ENCODE assay signal across 8 cellular contexts in the genomic region with DNA sequence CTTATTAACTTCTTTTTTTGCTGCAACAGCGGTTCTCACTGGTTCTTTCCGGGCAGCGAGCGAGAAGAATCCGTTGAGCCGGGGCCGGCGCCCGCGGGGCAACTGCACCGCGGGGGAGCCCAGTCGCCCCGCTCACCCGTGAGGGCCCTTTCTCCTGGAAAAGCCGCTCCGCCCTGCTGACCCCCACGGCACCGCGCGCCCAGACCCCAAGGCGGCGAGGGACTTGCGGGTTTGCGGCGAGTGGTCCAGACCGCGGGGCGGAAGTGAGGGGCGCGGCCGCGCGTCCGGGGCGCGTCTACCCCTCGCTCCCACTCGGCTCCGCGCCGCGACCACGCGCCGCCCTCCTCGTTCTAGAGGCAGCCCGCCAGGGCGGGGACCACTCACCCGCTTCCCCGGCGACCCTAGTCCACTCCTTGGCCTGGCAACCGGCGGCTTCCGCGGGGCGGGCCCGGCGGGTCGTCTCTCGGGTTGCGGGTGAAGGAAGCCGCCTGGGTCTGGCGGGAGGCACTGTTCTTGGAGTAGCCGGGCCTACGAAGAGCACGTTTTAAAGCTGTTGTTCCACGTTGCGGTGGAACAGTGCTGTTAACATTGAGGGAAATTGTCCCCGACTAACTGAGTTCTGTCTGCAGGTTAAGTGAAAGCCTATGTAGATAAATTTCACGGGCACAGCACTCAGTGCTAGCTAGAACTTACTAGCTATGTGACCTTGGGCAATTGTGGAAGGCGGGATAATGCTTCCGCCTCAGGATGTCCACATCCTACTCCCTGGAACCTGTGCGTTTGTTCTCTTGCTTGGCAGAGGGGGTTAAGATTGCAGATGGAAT. TPM values are rescaled to one million over a fixed set of nuclear protein-coding genes. Genes with fewer than 3 reads are reported as not detected.
DNase-seq lines count a peak whose midpoint lies in the region; ATAC-seq and TF ChIP-seq lines count a peak whose summit lies in the region.

A gene with protein sequence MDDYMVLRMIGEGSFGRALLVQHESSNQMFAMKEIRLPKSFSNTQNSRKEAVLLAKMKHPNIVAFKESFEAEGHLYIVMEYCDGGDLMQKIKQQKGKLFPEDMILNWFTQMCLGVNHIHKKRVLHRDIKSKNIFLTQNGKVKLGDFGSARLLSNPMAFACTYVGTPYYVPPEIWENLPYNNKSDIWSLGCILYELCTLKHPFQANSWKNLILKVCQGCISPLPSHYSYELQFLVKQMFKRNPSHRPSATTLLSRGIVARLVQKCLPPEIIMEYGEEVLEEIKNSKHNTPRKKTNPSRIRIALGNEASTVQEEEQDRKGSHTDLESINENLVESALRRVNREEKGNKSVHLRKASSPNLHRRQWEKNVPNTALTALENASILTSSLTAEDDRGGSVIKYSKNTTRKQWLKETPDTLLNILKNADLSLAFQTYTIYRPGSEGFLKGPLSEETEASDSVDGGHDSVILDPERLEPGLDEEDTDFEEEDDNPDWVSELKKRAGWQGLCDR (minus strand): TSS at position 439 of the 824 bp plus-strand sequence. CDS start 3,406 bp downstream, outside the sequence.

- peaks cover 52% of the 10 kb centered on the region for H3K4me1 Mint-ChIP-seq in activated CD4-positive, alpha-beta T cell treated with anti-CD3 and anti-CD28 coated beads, Interleukin-2, amount 10 ng/mL, durations not matched to agents 7 days and 5 days

- no peaks in the 10 kb centered on the region for H3K9me3 ChIP-seq in A673 (ENCODE audit: low read depth, low read length, poor library complexity, severe bottlenecking)

- H3K27ac ChIP-seq in A673 (ENCODE audit: low read depth, low read length, poor library complexity, severe bottlenecking), result peak within 1 kb of the TSS; percentile 70

- no peaks in the 10 kb centered on the region for H3K36me3 Mint-ChIP-seq in activated CD4-positive, alpha-beta T cell treated with anti-CD3 and anti-CD28 coated beads, Interleukin-2, amount 10 ng/mL, durations not matched to agents 7 days and 5 days (ENCODE audit: low read depth)

- no peaks in the 10 kb centered on the region for H3K27me3 Mint-ChIP-seq in activated CD4-positive, alpha-beta T cell treated with anti-CD3 and anti-CD28 coated beads, Interleukin-2, amount 10 ng/mL, durations not matched to agents 7 days and 5 days

- POLR2A ChIA-PET in A673 (lab: Charles Lee; ENCODE audit: low non-redundant PET), result interaction anchor here (0.7 kb wide), 2 partner anchors 203 to 299 kb away, joined by 3 read pairs; no protein-coding TSS in a partner anchor
- POLR2A ChIA-PET in activated CD4-positive, alpha-beta T cell treated with anti-CD3 and anti-CD28 coated beads, Interleukin-2, amount 10 ng/mL, durations not matched to agents 7 days and 5 days (lab: Charles Lee), result no interaction called here

- no peaks in the 10 kb centered on the region for H3K36me3 ChIP-seq in A673 (ENCODE audit: insufficient read depth, low read length, poor library complexity, severe bottlenecking)

- BruUV-seq in A673 (replicated peaks; lab: Mats Ljungman, UMichigan), result no TSS peak

- H3K4me3 ChIP-seq in A673 (ENCODE audit: low read depth, low read length, poor library complexity, severe bottlenecking), result peak within 1 kb of the TSS; percentile 61

- H3K27me3 ChIP-seq in A673 (replicated peaks; ENCODE audit: insufficient read depth, low read depth, low read length, poor library complexity), result no peaks in the 10 kb centered on the region

- intact Hi-C loops in A673 (cut with micrococcal nuclease; ENCODE audit: unreplicated experiment), result no loop called here

- peak within 1 kb of the TSS; percentile 82 for H3K4me3 Mint-ChIP-seq in activated CD4-positive, alpha-beta T cell treated with anti-CD3 and anti-CD28 coated beads, Interleukin-2, amount 10 ng/mL, durations not matched to agents 7 days and 5 days

- peaks cover 22% of the 10 kb centered on the region for H3K4me1 ChIP-seq in A673 (ENCODE audit: insufficient read depth, low read length, poor library complexity, severe bottlenecking)

- CTCF ChIA-PET in A673 (lab: Charles Lee), result no interaction called here
- CTCF ChIA-PET in activated CD4-positive, alpha-beta T cell treated with anti-CD3 and anti-CD28 coated beads, Interleukin-2, amount 10 ng/mL, durations not matched to agents 7 days and 5 days (lab: Charles Lee), result interaction anchor here (0.7 to 4.0 kb wide), 4 partner anchors 11 to 44 kb away, joined by 3 to 14 read pairs (median 4); no protein-coding TSS in a partner anchor

- no peaks in the 10 kb centered on the region for H3K9me3 Mint-ChIP-seq in activated CD4-positive, alpha-beta T cell treated with anti-CD3 and anti-CD28 coated beads, Interleukin-2, amount 10 ng/mL, durations not matched to agents 7 days and 5 days

- DNase-seq in A673 (ENCODE audit: low spot score) (peak; percentile 77), NCI-H2227 treated with DMSO at 0.1 percent for 48 hours (lab: John Stamatoyannopoulos, UW) (peak; percentile 43), dermis microvascular lymphatic vessel endothelial cell (ENCODE audit: low read depth in 2 of 2) (peak; percentile 38 to 70), left lobe of liver (ENCODE audit: low spot score) (peak; percentile 67)
- DNase-seq in activated CD4-positive, alpha-beta T cell treated with anti-CD3 and anti-CD28 coated beads, Interleukin-2, amount 10 ng/mL, durations not matched to agents 7 days and 5 days, result peak; percentile 66
- peak; percentile 60 to 62 for DNase-seq in stimulated activated CD4-positive, alpha-beta T cell treated with anti-CD3 and anti-CD28 coated beads, Interleukin-2, amount 100 ng/mL, for 24 hours

- peak within 1 kb of the TSS; percentile 91 for H3K27ac Mint-ChIP-seq in activated CD4-positive, alpha-beta T cell treated with anti-CD3 and anti-CD28 coated beads, Interleukin-2, amount 10 ng/mL, durations not matched to agents 7 days and 5 days

- TF ChIP-seq CTCF in A673 (conservative IDR thresholded peaks at IDR 0.05; ENCODE audit: low read depth, low read length), result no peak

- ATAC-seq in GM18858 (IDR thresholded peaks at IDR 0.05; ENCODE audit: unreplicated experiment), result peak; percentile 65
- ATAC-seq in HG03045 (IDR thresholded peaks at IDR 0.05; ENCODE audit: unreplicated experiment), result peak; percentile 85
- peak; percentile 93 for ATAC-seq in left lobe of liver

RNA-seq across cellular contexts. Expression of the gene that starts here (rescaled TPM):
- total RNA-seq in A673 (2021) (15.9 and 18.1 TPM in 2 replicates), dermis microvascular lymphatic vessel endothelial cell (9.2 and 12.2 TPM in 2 replicates), left lobe of liver (3.8 TPM)
- 1 to 10 TPM; 3.7 to 5.1 TPM for total RNA-seq in activated CD4-positive, alpha-beta T cell treated with anti-CD3 and anti-CD28 coated beads, Interleukin-2, amount 10 ng/mL, durations not matched to agents 7 days and 5 days

Comparison
In these comparisons a context has a peak if more than half of its experiments do, and no peak if none do; other contexts are left out.
1. Peak in every context shown above with its lines: DNase-seq, ATAC-seq, H3K4me3 ChIP-seq and H3K27ac ChIP-seq.